1 cellular context compared by ENCODE assay signal in the genomic region with DNA sequence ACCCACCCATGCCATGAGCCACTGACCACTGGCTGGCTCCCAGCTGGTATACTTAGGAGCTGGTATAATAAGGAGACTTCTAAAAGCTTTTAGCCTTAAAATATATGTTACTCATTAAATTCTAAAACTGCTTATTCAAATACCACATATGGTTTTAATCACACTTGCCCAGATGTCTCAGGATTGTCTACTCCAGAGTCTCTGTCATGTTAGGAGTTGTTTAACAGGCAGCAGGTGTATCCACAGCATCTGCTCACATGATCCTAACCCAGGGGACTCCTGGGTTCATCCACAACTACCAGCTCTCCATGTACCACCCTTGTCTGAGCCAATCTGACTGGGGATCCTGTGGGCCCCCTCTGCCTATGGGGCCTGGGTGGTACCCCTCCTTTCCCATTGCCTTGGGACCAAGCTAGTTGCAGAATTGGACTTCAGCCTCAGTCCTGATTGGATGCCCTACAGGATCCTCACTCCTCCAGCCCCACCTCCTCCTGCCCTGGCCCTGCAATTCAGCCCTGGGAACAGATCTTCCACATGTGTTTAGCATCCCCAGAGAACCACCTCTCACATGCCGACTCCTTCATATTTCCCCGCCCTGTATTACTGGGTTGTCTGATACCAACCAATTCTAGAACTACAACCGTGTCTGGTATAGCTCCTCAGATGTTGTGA.
TF ChIP-seq lines count a peak whose summit lies in the region.

No MANE protein-coding gene starts in this region.

TF ChIP-seq in H1, 55 proteins besides CTCF, POLR2A, EP300 and RAD21:
- TF ChIP-seq SP2 (IDR thresholded peaks at IDR 0.05; ENCODE audit: low read length) (no peak), NRF1 (IDR thresholded peaks at IDR 0.05; ENCODE audit: low read depth, low read length) (no peak), KDM4A (IDR thresholded peaks at IDR 0.05; ENCODE audit: low read depth, low read length, severe bottlenecking) (no peak), CHD7 (IDR thresholded peaks at IDR 0.05; ENCODE audit: insufficient replicate concordance, low read length) (no peak), BACH1 (IDR thresholded peaks at IDR 0.05; ENCODE audit: low read length) (no peak), RXRA (IDR thresholded peaks at IDR 0.05; ENCODE audit: insufficient read depth, low read depth, low read length) (no peak), ZNF274 (IDR thresholded peaks at IDR 0.05; ENCODE audit: borderline replicate concordance, extremely low read depth, low read length) (no peak), TBP (IDR thresholded peaks at IDR 0.05; ENCODE audit: low read depth, low read length) (no peak), EGR1 (IDR thresholded peaks at IDR 0.05; ENCODE audit: borderline replicate concordance, low read depth, low read length) (no peak), SP1 (IDR thresholded peaks at IDR 0.05; ENCODE audit: low read depth, low read length) (no peak), JUN (IDR thresholded peaks at IDR 0.05; ENCODE audit: low read depth, low read length) (no peak), CBX5 (IDR thresholded peaks at IDR 0.05; ENCODE audit: low read depth, low read length) (no peak), HDAC6 (IDR thresholded peaks at IDR 0.05; ENCODE audit: low read depth, low read length) (no peak), TCF12 (IDR thresholded peaks at IDR 0.05; ENCODE audit: low read depth, low read length) (no peak), GTF2F1 (IDR thresholded peaks at IDR 0.05; ENCODE audit: borderline replicate concordance, low read depth, low read length) (no peak), CREB1 (IDR thresholded peaks at IDR 0.05) (no peak), SIN3A (conservative IDR thresholded peaks at IDR 0.05 in 1 of 2, IDR thresholded peaks at IDR 0.05 in 1 of 2; ENCODE audit: low read depth in 1 of 2, low read length in 2 of 2) (no peak), SP4 (IDR thresholded peaks at IDR 0.05; ENCODE audit: low read length) (no peak), GABPA (IDR thresholded peaks at IDR 0.05; ENCODE audit: borderline replicate concordance, insufficient read depth, low read length) (no peak)
TF ChIP-seq in H1: peak in this region for 0.
